In the genomic region with DNA sequence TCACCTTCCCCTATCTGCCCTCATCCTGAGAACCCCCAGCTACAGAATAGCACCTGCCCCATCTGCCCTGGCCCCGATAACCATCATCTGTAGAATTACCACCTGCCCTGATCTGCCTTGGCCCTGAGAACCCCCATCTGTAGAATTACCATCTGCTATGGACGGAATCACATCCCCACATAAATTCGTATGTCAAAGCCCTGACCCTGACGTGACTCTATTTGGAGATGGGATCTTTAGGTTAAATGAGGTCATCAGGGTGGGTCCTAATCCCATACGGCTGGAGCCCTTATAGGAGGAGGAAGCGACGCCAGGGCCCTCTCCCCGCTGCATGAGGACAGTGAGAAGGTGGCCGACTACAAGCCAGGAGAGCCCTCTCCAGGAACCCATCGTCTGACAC, we compare ENCODE assay signal across 14 cellular contexts. TPM values are rescaled to one million over a fixed set of nuclear protein-coding genes. Genes with fewer than 3 reads are reported as not detected.
A peak's percentile ranks its signal among the peaks of the same experiment; 100 is the strongest.
DNase-seq lines count a peak whose midpoint lies in the region; ATAC-seq and TF ChIP-seq lines count a peak whose summit lies in the region.
"Had no signal": no experiment of that assay in that cellular context is flagged by ENCODE, and none has a peak within 500 bp of the region (broad histone marks: within the 10 kb centered on the region; RNA-seq: fewer than 3 reads in every experiment).

No MANE protein-coding gene starts in this region.

- H3K9me3 Mint-ChIP-seq in CD4-positive, alpha-beta T cell, result no peaks in the 10 kb centered on the region
- H3K9me3 Mint-ChIP-seq in naive thymus-derived CD4-positive, alpha-beta T cell, result peaks cover 0 to 2% (median 0%) of the 10 kb centered on the region in 11 donors

- no peak overlapping the region for H3K27ac ChIP-seq in CD4-positive, alpha-beta T cell (ENCODE audit: low read depth, low read length)
- H3K27ac ChIP-seq in naive thymus-derived CD4-positive, alpha-beta T cell (ENCODE audit: low read depth, low read length), result no peak overlapping the region

- H3K4me3 Mint-ChIP-seq in CD4-positive, alpha-beta T cell, result peak overlapping the region; percentile 39
- H3K4me3 Mint-ChIP-seq in naive thymus-derived CD4-positive, alpha-beta T cell, result peak overlapping the region in 3 of 10 donors; percentile 22 to 46 (median 25)

- peaks cover 33 to 66% of the 10 kb centered on the region in 2 donors for H3K4me1 ChIP-seq in naive thymus-derived CD4-positive, alpha-beta T cell (ENCODE audit: control insufficient read depth in 2 of 2, insufficient read depth in 2 of 2, low read length in 2 of 2)

- DNase-seq in CD4-positive, alpha-beta T cell, result peak in 1 of 10 experiments; percentile 1
- DNase-seq in DMS 273 treated with DMSO at 0.1 percent for 48 hours (lab: John Stamatoyannopoulos, UW) (peak; percentile 79), NCI-H82 treated with DMSO at 0.1 percent for 48 hours (lab: John Stamatoyannopoulos, UW; ENCODE audit: unreplicated experiment) (peak; percentile 77)
- no peak for DNase-seq in naive thymus-derived CD4-positive, alpha-beta T cell
- DNase-seq in activated CD4-positive, alpha-beta T cell treated with anti-CD3 and anti-CD28 coated beads for 4 hours, result no peak
- no peak for DNase-seq in activated effector memory CD4-positive, alpha-beta T cell treated with anti-CD3 and anti-CD28 coated beads, Interleukin-2, amount 50 U/mL, for 16 hours
- DNase-seq in stimulated activated CD4-positive, alpha-beta T cell treated with anti-CD3 and anti-CD28 coated beads, Interleukin-2, amount 100 ng/mL, for 24 hours, result no peak
- DNase-seq: Caco-2, IMR-90, NCI-H1417, NCI-H2081 treated with DMSO at 0.1 percent for 48 hours, NCI-H748 treated with DMSO at 0.1 percent for 48 hours had no signal

- intact Hi-C loops in CD4-positive, alpha-beta T cell (cut with DNase I, micrococcal nuclease), result loop anchor here in 1 of 2 experiments (5.0 kb wide), 1 partner anchor 93 kb away; no protein-coding TSS in a partner anchor
- intact Hi-C loops in naive thymus-derived CD4-positive, alpha-beta T cell (cut with micrococcal nuclease), result loop anchor here in 1 of 2 donors (10.0 kb wide), 2 partner anchors 291 to 561 kb away; a partner anchor contains a TSS

- no peak for ATAC-seq in CD4-positive, alpha-beta T cell (ENCODE audit: poor library complexity)
- no peak for ATAC-seq in naive thymus-derived CD4-positive, alpha-beta T cell
- ATAC-seq: HCT116 had no signal

- CTCF ChIA-PET in CD4-positive, alpha-beta T cell (lab: Charles Lee), result no interaction called here
- CTCF ChIA-PET in naive thymus-derived CD4-positive, alpha-beta T cell (lab: Charles Lee), result no interaction called here

- H3K27me3 Mint-ChIP-seq in CD4-positive, alpha-beta T cell, result no peaks in the 10 kb centered on the region
- peaks cover 0 to 13% (median 0%) of the 10 kb centered on the region in 5 donors for H3K27me3 Mint-ChIP-seq in naive thymus-derived CD4-positive, alpha-beta T cell

- no peak for TF ChIP-seq CTCF in CD4-positive, alpha-beta T cell (IDR thresholded peaks at IDR 0.05)

- H3K36me3 Mint-ChIP-seq in CD4-positive, alpha-beta T cell (ENCODE audit: low read depth), result no peaks in the 10 kb centered on the region
- H3K36me3 Mint-ChIP-seq in naive thymus-derived CD4-positive, alpha-beta T cell, result peaks cover 0 to 3% (median 0%) of the 10 kb centered on the region in 5 donors

- H3K27me3 ChIP-seq in CD4-positive, alpha-beta T cell (ENCODE audit: control insufficient read depth, insufficient read depth, low read length), result no peaks in the 10 kb centered on the region
- H3K27me3 ChIP-seq in naive thymus-derived CD4-positive, alpha-beta T cell (ENCODE audit: control insufficient read depth in 2 of 2, insufficient read depth in 2 of 2, low read length in 2 of 2), result no peaks in the 10 kb centered on the region
- H3K27me3 ChIP-seq: BE2C had no signal

- H3K4me1 Mint-ChIP-seq in CD4-positive, alpha-beta T cell (ENCODE audit: low read depth), result peaks cover 70% of the 10 kb centered on the region
- peaks cover 24 to 71% (median 53%) of the 10 kb centered on the region in 7 donors for H3K4me1 Mint-ChIP-seq in naive thymus-derived CD4-positive, alpha-beta T cell

- no peak overlapping the region for H3K4me3 ChIP-seq in naive thymus-derived CD4-positive, alpha-beta T cell (ENCODE audit: low read length)

- H3K9me3 ChIP-seq in CD4-positive, alpha-beta T cell (ENCODE audit: control insufficient read depth, low read length), result no peaks in the 10 kb centered on the region
- H3K9me3 ChIP-seq in naive thymus-derived CD4-positive, alpha-beta T cell (ENCODE audit: control insufficient read depth in 2 of 3, low read length in 3 of 3), result no peaks in the 10 kb centered on the region
- H3K9me3 ChIP-seq: BE2C, Caco-2 had no signal

- no peaks in the 10 kb centered on the region for H3K36me3 ChIP-seq in naive thymus-derived CD4-positive, alpha-beta T cell (ENCODE audit: control insufficient read depth in 2 of 3, insufficient read depth in 3 of 3, low read length in 3 of 3)
- H3K36me3 ChIP-seq: BE2C had no signal

- peak overlapping the region; percentile 85 for H3K27ac Mint-ChIP-seq in CD4-positive, alpha-beta T cell
- H3K27ac Mint-ChIP-seq in naive thymus-derived CD4-positive, alpha-beta T cell, result peak overlapping the region; percentile 18 to 89 (median 71)

- POLR2A ChIA-PET in CD4-positive, alpha-beta T cell (lab: Charles Lee), result no interaction called here
- POLR2A ChIA-PET in naive thymus-derived CD4-positive, alpha-beta T cell (lab: Charles Lee), result interaction anchor here (0.9 to 16.7 kb wide), 3 partner anchors 22 to 49 kb away, joined by 3 to 448 read pairs (median 3); no protein-coding TSS in a partner anchor

RNA-seq across cellular contexts. Expression of a gene that starts 32.6 kb away (rescaled TPM):
- 10 to 100 TPM; 17.7 to 18.5 TPM for total RNA-seq in CD4-positive, alpha-beta T cell
- 10 to 100 TPM in 3 of 5 experiments, 1 to 10 TPM in 1, under 1 TPM in 1; 0.73 to 27.2 (median 16.5) TPM for total RNA-seq in naive thymus-derived CD4-positive, alpha-beta T cell
- 10 to 100 TPM; 10.2 to 11.0 TPM for polyA plus RNA-seq in naive thymus-derived CD4-positive, alpha-beta T cell

Comparison
In these comparisons a context has a peak if more than half of its experiments do, and no peak if none do; other contexts are left out.
1. DNase-seq: peak in DMS 273 treated with DMSO at 0.1 percent for 48 hours (single experiment) and NCI-H82 treated with DMSO at 0.1 percent for 48 hours (single experiment); none in naive thymus-derived CD4-positive, alpha-beta T cell (0 of 9), activated CD4-positive, alpha-beta T cell treated with anti-CD3 and anti-CD28 coated beads for 4 hours (0 of 2), activated effector memory CD4-positive, alpha-beta T cell treated with anti-CD3 and anti-CD28 coated beads, Interleukin-2, amount 50 U/mL, for 16 hours (single experiment) and stimulated activated CD4-positive, alpha-beta T cell treated with anti-CD3 and anti-CD28 coated beads, Interleukin-2, amount 100 ng/mL, for 24 hours (0 of 2).